Comparison of ENCODE assay signal across 11 cellular contexts in genomic region chr1:41504126-41505035, GRCh38. TPM values are rescaled to one million over a fixed set of nuclear protein-coding genes. Genes with fewer than 3 reads are reported as not detected.
DNase-seq lines count a peak whose midpoint lies in the region; ATAC-seq, FAIRE-seq and TF ChIP-seq lines count a peak whose summit lies in the region.
"Had no signal": no experiment of that assay in that cellular context is flagged by ENCODE, and none has a peak within 500 bp of the region (broad histone marks: within the 10 kb centered on the region; RNA-seq: fewer than 3 reads in every experiment).

No MANE protein-coding gene starts in this region.

- H3K27ac ChIP-seq in small intestine (ENCODE audit: low read depth in 1 of 2, low read length in 1 of 2) = no peak overlapping the region

- no peaks in the 10 kb centered on the region for H3K4me1 Mint-ChIP-seq in activated T-cell treated with anti-CD3 and anti-CD28 coated beads, Interleukin-2, amount 50 U/mL, for 4 hours (ENCODE audit: low read depth)
- H3K4me1 Mint-ChIP-seq: CD14-positive monocyte had no signal

- WGBS in small intestine, 3 donors = 64 to 73% (median 70%) methylated on average over 15 of the region's 15 CpGs
- WGBS in lower leg skin, 2 donors = 79 to 83% methylated on average over 15 of the region's 15 CpGs

- no peaks in the 10 kb centered on the region for H3K36me3 ChIP-seq in small intestine (ENCODE audit: control insufficient read depth in 2 of 2, insufficient read depth in 2 of 2, low read length in 2 of 2)

- peaks cover 5% of the 10 kb centered on the region for H3K36me3 Mint-ChIP-seq in activated T-cell treated with anti-CD3 and anti-CD28 coated beads, Interleukin-2, amount 50 U/mL, for 4 hours (ENCODE audit: insufficient read depth)
- H3K36me3 Mint-ChIP-seq: CD14-positive monocyte had no signal

- no peak overlapping the region for H3K4me3 Mint-ChIP-seq in activated T-cell treated with anti-CD3 and anti-CD28 coated beads, Interleukin-2, amount 50 U/mL, for 4 hours
- H3K4me3 Mint-ChIP-seq: CD14-positive monocyte had no signal

- H3K9me3 ChIP-seq in small intestine (ENCODE audit: control insufficient read depth, low read depth) = no peaks in the 10 kb centered on the region

- H3K27me3 ChIP-seq in small intestine (ENCODE audit: control insufficient read depth in 2 of 2, insufficient read depth in 2 of 2, low read length in 2 of 2) = no peaks in the 10 kb centered on the region

- H3K4me1 ChIP-seq in small intestine (ENCODE audit: control insufficient read depth in 2 of 2, insufficient read depth in 1 of 2, low read depth in 1 of 2, low read length in 1 of 2) = peaks cover 0 to 8% of the 10 kb centered on the region in 2 donors

- TF ChIP-seq CTCF in cardiac fibroblast (IDR thresholded peaks at IDR 0.05; ENCODE audit: low read depth, low read length) (no peak), lower leg skin (IDR thresholded peaks at IDR 0.05) (no peak)

- peak; percentile 7 to 13 for ATAC-seq in activated T-cell treated with anti-CD3 and anti-CD28 coated beads, Interleukin-2, amount 50 U/mL, for 4 hours
- ATAC-seq in HG03378 (IDR thresholded peaks at IDR 0.05; ENCODE audit: unreplicated experiment) = no peak

- intact Hi-C loops in lower leg skin (cut with DNase I; ENCODE audit: low total_unique reads) = no loop called here

- DNase-seq in activated T-cell treated with anti-CD3 and anti-CD28 coated beads, Interleukin-2, amount 50 U/mL, for 4 hours = no peak
- DNase-seq in activated T-cell treated with anti-CD3 and anti-CD28 coated beads, Interleukin-2, amount 50 U/mL, for 1 hour = no peak
- peak; percentile 82 for DNase-seq in NCI-H524 treated with DMSO at 0.1 percent for 48 hours (lab: John Stamatoyannopoulos, UW)
- peak; percentile 39 to 64 for DNase-seq in cardiac fibroblast (ENCODE audit: low read depth in 2 of 2)
- peak; percentile 48 for DNase-seq in small intestine
- DNase-seq in effector CD4-positive, alpha-beta T cell = no peak
- no peak for DNase-seq in lower leg skin (ENCODE audit: low spot score in 2 of 2)

- FAIRE-seq in small intestine (lab: Jason Lieb, UNC) = no peak

- H3K27me3 Mint-ChIP-seq in activated T-cell treated with anti-CD3 and anti-CD28 coated beads, Interleukin-2, amount 50 U/mL, for 4 hours (ENCODE audit: low read depth) = no peaks in the 10 kb centered on the region

- no peak for TF ChIP-seq POLR2A in lower leg skin (IDR thresholded peaks at IDR 0.05)

- H3K9me3 Mint-ChIP-seq in activated T-cell treated with anti-CD3 and anti-CD28 coated beads, Interleukin-2, amount 50 U/mL, for 4 hours = no peaks in the 10 kb centered on the region
- H3K9me3 Mint-ChIP-seq: CD14-positive monocyte had no signal

- H3K4me3 ChIP-seq in cardiac fibroblast (replicated peaks in 1 of 2; ENCODE audit: low read depth in 2 of 2, low read length in 2 of 2) (no peak overlapping the region), small intestine (ENCODE audit: low read depth in 1 of 2, low read length in 2 of 2) (no peak overlapping the region), lower leg skin (ENCODE audit: low read depth, poor library complexity, severe bottlenecking) (no peak overlapping the region)

RNA-seq across cellular contexts. Expression of gene EDN2, which starts 19.9 kb away (rescaled TPM):
- not detected for total RNA-seq in activated T-cell treated with anti-CD3 and anti-CD28 coated beads, Interleukin-2, amount 50 U/mL, for 4 hours
- 10 to 100 TPM in 2 of 3 donors, 1 to 10 TPM in 1; 5.5 to 22.8 (median 13.5) TPM for polyA plus RNA-seq in small intestine
- 10 to 100 TPM in 1 of 4 donors, 1 to 10 TPM in 3; 1.2 to 13.0 (median 3.9) TPM for total RNA-seq in lower leg skin
- total RNA-seq: skeletal muscle tissue, temporal lobe had no signal
- polyA plus RNA-seq: CD14-positive monocyte had no signal

Comparison
In these comparisons a context has a peak if more than half of its experiments do, and no peak if none do; other contexts are left out.
1. DNase-seq: peak in NCI-H524 treated with DMSO at 0.1 percent for 48 hours (single experiment), cardiac fibroblast (2 of 2) and small intestine (single experiment); none in activated T-cell treated with anti-CD3 and anti-CD28 coated beads, Interleukin-2, amount 50 U/mL, for 4 hours (single experiment), activated T-cell treated with anti-CD3 and anti-CD28 coated beads, Interleukin-2, amount 50 U/mL, for 1 hour (single experiment), effector CD4-positive, alpha-beta T cell (single experiment) and lower leg skin (0 of 2).